19 cellular contexts compared by ENCODE assay signal in genomic region chr16:81620796-81621195, GRCh38.
DNase-seq lines count a peak whose midpoint lies in the region; ATAC-seq and TF ChIP-seq lines count a peak whose summit lies in the region.
"Had no signal": no experiment of that assay in that cellular context is flagged by ENCODE, and none has a peak within 500 bp of the region (broad histone marks: within the 10 kb centered on the region; RNA-seq: fewer than 3 reads in every experiment).

No MANE protein-coding gene starts in this region.

- H3F3A ChIP-seq in OCI-LY1 (ENCODE audit: insufficient read depth, low read length) = no peaks in the 10 kb centered on the region

- peak overlapping the region; percentile 32 for H3K27ac Mint-ChIP-seq in chondrocyte (ENCODE audit: unreplicated experiment)
- H3K27ac Mint-ChIP-seq: activated CD4-positive, alpha-beta memory T cell treated with anti-CD3 and anti-CD28 coated beads for 36 hours had no signal

- H3K4me1 ChIP-seq in OCI-LY1 (ENCODE audit: insufficient read depth, low read length, severe bottlenecking) (peaks cover 31% of the 10 kb centered on the region), muscle layer of duodenum (ENCODE audit: control insufficient read depth in 1 of 2, insufficient read depth in 2 of 2, low read length in 2 of 2) (peaks cover 7 to 35% of the 10 kb centered on the region in 2 donors), suprapubic skin (peaks cover 60% of the 10 kb centered on the region), HAP-1 (no peaks in the 10 kb centered on the region)

- H3K36me3 ChIP-seq in OCI-LY1 (ENCODE audit: insufficient read depth, low read length) (peaks cover 42% of the 10 kb centered on the region), muscle layer of duodenum (ENCODE audit: control insufficient read depth in 1 of 2, insufficient read depth in 2 of 2, low read length in 2 of 2) (peaks cover 0 to 7% of the 10 kb centered on the region in 2 donors), suprapubic skin (peaks cover 23% of the 10 kb centered on the region), HAP-1 (replicated peaks) (no peaks in the 10 kb centered on the region; the same call in 1 of the 2 replicates)
- H3K36me3 ChIP-seq: thyroid gland had no signal

- no peak for TF ChIP-seq POLR2A in suprapubic skin (IDR thresholded peaks at IDR 0.05)

- H3K9me3 ChIP-seq in OCI-LY1 (ENCODE audit: low read length) (no peaks in the 10 kb centered on the region), muscle layer of duodenum (ENCODE audit: control insufficient read depth in 1 of 2, low read length in 2 of 2) (no peaks in the 10 kb centered on the region), suprapubic skin (no peaks in the 10 kb centered on the region), HAP-1 (no peaks in the 10 kb centered on the region)
- H3K9me3 ChIP-seq: neutrophil, thyroid gland had no signal

- H3K27me3 ChIP-seq in OCI-LY1 (ENCODE audit: insufficient read depth, low read length) (no peaks in the 10 kb centered on the region), muscle layer of duodenum (ENCODE audit: low read depth, low read length) (no peaks in the 10 kb centered on the region), suprapubic skin (no peaks in the 10 kb centered on the region), HAP-1 (ENCODE audit: low read depth) (no peaks in the 10 kb centered on the region)
- H3K27me3 ChIP-seq: neutrophil, thyroid gland had no signal

- H3K9me2 ChIP-seq in OCI-LY1 (ENCODE audit: low read depth, low read length) = no peaks in the 10 kb centered on the region

- H3K27ac ChIP-seq in OCI-LY1 (ENCODE audit: low read depth, low read length, poor library complexity, severe bottlenecking) (peak overlapping the region; percentile 3), muscle layer of duodenum (ENCODE audit: low read length) (peak overlapping the region; percentile 45), suprapubic skin (peak overlapping the region; percentile 52)
- H3K27ac ChIP-seq: neutrophil, thyroid gland, VCaP had no signal

- H3K36me3 Mint-ChIP-seq in chondrocyte (ENCODE audit: low read depth) = peaks cover 9% of the 10 kb centered on the region

- H4K20me1 ChIP-seq in OCI-LY1 (ENCODE audit: insufficient read depth, low read length) = no peaks in the 10 kb centered on the region

- peaks cover 35% of the 10 kb centered on the region for H3K4me1 Mint-ChIP-seq in chondrocyte (ENCODE audit: low read depth)

- H3K4me3 ChIP-seq in OCI-LY1 (ENCODE audit: low read depth, low read length, poor library complexity, severe bottlenecking) = no peak overlapping the region
- H3K4me3 ChIP-seq in muscle layer of duodenum (ENCODE audit: low read depth in 1 of 2, low read length in 2 of 2) = no peak overlapping the region
- no peak overlapping the region for H3K4me3 ChIP-seq in suprapubic skin
- no peak overlapping the region for H3K4me3 ChIP-seq in HAP-1
- H3K4me3 ChIP-seq: thyroid gland had no signal

- TF ChIP-seq EP300 in suprapubic skin (IDR thresholded peaks at IDR 0.05) = no peak

- H3K9me3 Mint-ChIP-seq in chondrocyte (ENCODE audit: low read depth) = no peaks in the 10 kb centered on the region
- H3K9me3 Mint-ChIP-seq: activated CD4-positive, alpha-beta memory T cell treated with anti-CD3 and anti-CD28 coated beads for 36 hours had no signal

- no peak overlapping the region for H3K4me3 Mint-ChIP-seq in chondrocyte (ENCODE audit: unreplicated experiment)
- H3K4me3 Mint-ChIP-seq: activated CD4-positive, alpha-beta memory T cell treated with anti-CD3 and anti-CD28 coated beads for 36 hours had no signal

- 68% methylated on average over 8 of the region's 9 CpGs for WGBS in suprapubic skin

- no peaks in the 10 kb centered on the region for H3K79me2 ChIP-seq in OCI-LY1 (ENCODE audit: insufficient read depth, low read length)

- TF ChIP-seq CTCF in OCI-LY1 (IDR thresholded peaks at IDR 0.05; ENCODE audit: low read length) (no peak), chondrocyte (IDR thresholded peaks at IDR 0.05) (no peak), suprapubic skin (IDR thresholded peaks at IDR 0.05) (no peak)

- no peak for ATAC-seq in GM21526 (IDR thresholded peaks at IDR 0.05; ENCODE audit: low FRiP score, unreplicated experiment)

- H3K4me2 ChIP-seq in OCI-LY1 (ENCODE audit: low read length) = no peak overlapping the region

- DNase-seq in chondrocyte (ENCODE audit: low spot score) (no peak), suprapubic skin (ENCODE audit: low spot score in 2 of 2) (no peak), HAP-1 (ENCODE audit: low spot score in 2 of 2) (no peak), cortex of kidney (lab: John Stamatoyannopoulos, UW) (no peak)
- DNase-seq: activated CD4-positive, alpha-beta memory T cell treated with anti-CD3 and anti-CD28 coated beads for 36 hours; activated naive CD4-positive, alpha-beta T cell treated with anti-CD3 and anti-CD28 coated beads, Interleukin-2, amount 50 U/mL, for 16 hours; AML-193; Kasumi-1; NCI-H1105; NCI-H2081; NCI-H69; SHP77 treated with DMSO at 0.1 percent for 48 hours; T-helper 1 cell; thyroid gland had no signal

- no peak overlapping the region for H3K9ac ChIP-seq in OCI-LY1 (ENCODE audit: low read length)

- in situ Hi-C loops in HAP-1 (cut with MboI; ENCODE audit: low sequenced_read_pairs) = no loop called here

- no peak overlapping the region for H2AFZ ChIP-seq in OCI-LY1 (ENCODE audit: low read length)

- no peaks in the 10 kb centered on the region for H3K27me3 Mint-ChIP-seq in chondrocyte (ENCODE audit: low read depth)
- H3K27me3 Mint-ChIP-seq: activated CD4-positive, alpha-beta memory T cell treated with anti-CD3 and anti-CD28 coated beads for 36 hours had no signal
